In genomic region chr20:57579331-57579897, GRCh38 we compare ENCODE assay signal across 1 cellular context.
TF ChIP-seq lines count a peak whose summit lies in the region.

No MANE protein-coding gene starts in this region.

TF ChIP-seq in K562, 482 proteins besides CTCF, POLR2A, EP300 and RAD21:
- no peak for TF ChIP-seq SIN3A (IDR thresholded peaks at IDR 0.05; ENCODE audit: borderline replicate concordance in 2 of 2, control insufficient read depth in 1 of 2, low read depth in 2 of 2, low read length in 2 of 2)
- TF ChIP-seq NR4A1 (CRISPR knock-in tag; IDR thresholded peaks at IDR 0.05): no peak
- peak; percentile 79 for TF ChIP-seq NR4A1 (tag; IDR thresholded peaks at IDR 0.05)
- TF ChIP-seq NFXL1 (CRISPR knock-in tag; IDR thresholded peaks at IDR 0.05): no peak
